18 cellular contexts compared by ENCODE assay signal in the genomic region with DNA sequence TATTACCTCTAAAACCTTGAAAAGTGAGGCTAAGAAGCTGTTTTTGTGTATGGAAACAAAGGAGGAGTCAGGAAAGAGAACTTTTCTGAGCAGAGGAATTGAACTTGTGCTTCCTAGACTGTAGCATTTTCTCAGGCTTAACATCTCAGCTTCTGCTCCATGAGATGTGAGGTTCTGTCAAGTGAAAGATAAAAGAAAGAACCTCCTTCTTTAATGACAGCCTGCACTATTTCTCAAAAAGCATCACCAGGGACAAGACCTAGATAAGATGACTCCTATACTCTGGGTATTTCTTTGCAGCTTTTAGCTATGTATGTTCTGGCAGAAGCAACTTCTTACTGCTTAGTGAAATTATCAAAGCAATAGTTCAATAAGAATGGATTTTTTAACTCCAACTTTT.
A peak's percentile ranks its signal among the peaks of the same experiment; 100 is the strongest.
DNase-seq lines count a peak whose midpoint lies in the region; ATAC-seq and TF ChIP-seq lines count a peak whose summit lies in the region.
"Had no signal": no experiment of that assay in that cellular context is flagged by ENCODE, and none has a peak within 500 bp of the region (broad histone marks: within the 10 kb centered on the region; RNA-seq: fewer than 3 reads in every experiment).

No MANE protein-coding gene starts in this region.

- no peak overlapping the region for H3K4me3 ChIP-seq in ACC112 (ENCODE audit: low read depth, low read length)
- no peak overlapping the region for H3K4me3 ChIP-seq in IMR-90 (ENCODE audit: insufficient read depth, low read depth, low read length)
- H3K4me3 ChIP-seq in endodermal cell (ENCODE audit: low read length) = peak overlapping the region; percentile 13
- H3K4me3 ChIP-seq: GM23338 had no signal

- H3K4ac ChIP-seq in IMR-90 (ENCODE audit: low read depth, low read length) = no peak overlapping the region

- POLR2A ChIA-PET in IMR-90 (lab: Charles Lee; ENCODE audit: unreplicated experiment) = no interaction called here

- TF ChIP-seq POLR2A in IMR-90 (IDR thresholded peaks at IDR 0.05; ENCODE audit: low read depth, low read length) = no peak

- H3K36me3 Mint-ChIP-seq in endodermal cell (ENCODE audit: low read depth) = no peaks in the 10 kb centered on the region
- H3K36me3 Mint-ChIP-seq: CD4-positive, CD25-positive, alpha-beta regulatory T cell; CD8-positive, alpha-beta memory T cell had no signal

- H3K56ac ChIP-seq in IMR-90 (ENCODE audit: extremely low read depth, insufficient read depth, low read length) = no peak overlapping the region

- no peaks in the 10 kb centered on the region for H3K9me3 ChIP-seq in IMR-90 (ENCODE audit: control insufficient read depth, insufficient read depth, low read length)
- peaks cover under 1% of the 10 kb centered on the region for H3K9me3 ChIP-seq in endodermal cell (ENCODE audit: control insufficient read depth, low read length)
- H3K9me3 ChIP-seq: BE2C had no signal

- no peak overlapping the region for H3K27ac ChIP-seq in ACC112 (ENCODE audit: low read depth, low read length)
- H3K27ac ChIP-seq in IMR-90 (ENCODE audit: insufficient read depth, low read length) = no peak overlapping the region
- no peak overlapping the region for H3K27ac ChIP-seq in endodermal cell (ENCODE audit: low read depth, low read length)
- H3K27ac ChIP-seq: HL-60 had no signal

- H4K91ac ChIP-seq in IMR-90 (ENCODE audit: insufficient read depth, low read depth, low read length) = no peak overlapping the region

- no peak for TF ChIP-seq RAD21 in IMR-90 (IDR thresholded peaks at IDR 0.05; ENCODE audit: low read length)

- no peak overlapping the region for H2AK9ac ChIP-seq in IMR-90 (replicated peaks; ENCODE audit: low read depth, low read length, poor library complexity)

- BruUV-seq in IMR-90 (replicated peaks; lab: Mats Ljungman, UMichigan) = no TSS peak

- ATAC-seq in IMR-90 (ENCODE audit: low read depth) (no peak), HG02884 (IDR thresholded peaks at IDR 0.05; ENCODE audit: unreplicated experiment) (no peak), HG03469 (IDR thresholded peaks at IDR 0.05; ENCODE audit: unreplicated experiment) (no peak)
- ATAC-seq: GM23338, HCT116 had no signal

- peak overlapping the region in 1 of 2 experiments; percentile 51; a peak in 1 of 4 replicates for H4K8ac ChIP-seq in IMR-90 (ENCODE audit: low read depth in 2 of 2, low read length in 2 of 2)

- CTCF ChIA-PET in IMR-90 (lab: Yijun Ruan, JAX) = interaction anchor here (0.8 to 0.9 kb wide), 3 partner anchors 12 to 122 kb away, joined by 3 read pairs; no protein-coding TSS in a partner anchor

- H4K5ac ChIP-seq in IMR-90 (ENCODE audit: low read depth, low read length) = peak overlapping the region; percentile 53; the same call in 1 of the 2 replicates

- H3K9ac ChIP-seq in IMR-90 (ENCODE audit: low read depth, low read length) (no peak overlapping the region), endodermal cell (ENCODE audit: extremely low read depth, low read length, poor library complexity, severe bottlenecking) (peak overlapping the region; percentile 5)

- H3K4me2 ChIP-seq in IMR-90 (ENCODE audit: low read depth, low read length) = no peak overlapping the region
- H3K4me2 ChIP-seq: GM23338 had no signal

- no peaks in the 10 kb centered on the region for H3K27me3 Mint-ChIP-seq in endodermal cell (ENCODE audit: insufficient read depth)

- peak overlapping the region; percentile 47; the same call in 1 of the 2 replicates for H2BK20ac ChIP-seq in IMR-90 (ENCODE audit: low read depth, low read length)

- DNase-seq in IMR-90 (no peak), endodermal cell (no peak)
- DNase-seq in activated CD4-positive, alpha-beta T cell treated with anti-CD3 and anti-CD28 coated beads, Interleukin-2, amount 50 U/mL, for 1 hour = no peak
- DNase-seq in activated CD4-positive, CD25-positive, alpha-beta regulatory T cell treated with anti-CD3 and anti-CD28 coated beads, Interleukin-2, amount 50 U/mL, for 72 hours = no peak
- DNase-seq: 8988T; ACHN; BE2C; C1 segment of cervical spinal cord; CD4-positive, CD25-positive, alpha-beta regulatory T cell; CD8-positive, alpha-beta memory T cell; COR-L47; KBM-7 had no signal

- no peaks in the 10 kb centered on the region for H3K79me2 ChIP-seq in ACC112 (ENCODE audit: control insufficient read depth, insufficient read depth, low read length, unreplicated experiment)

- peaks cover 27% of the 10 kb centered on the region for H3K4me1 Mint-ChIP-seq in endodermal cell
- H3K4me1 Mint-ChIP-seq: CD4-positive, CD25-positive, alpha-beta regulatory T cell; CD8-positive, alpha-beta memory T cell had no signal

- H3K79me1 ChIP-seq in IMR-90 (ENCODE audit: low read depth in 1 of 2, low read length in 2 of 2) = no peaks in the 10 kb centered on the region

- H2AFZ ChIP-seq in ACC112 (ENCODE audit: low read length, unreplicated experiment) (peak overlapping the region; percentile 89), IMR-90 (replicated peaks; ENCODE audit: low read length, poor library complexity) (no peak overlapping the region)
- H2AFZ ChIP-seq: GM23338 had no signal

- H2BK15ac ChIP-seq in IMR-90 (ENCODE audit: low read depth, low read length) = no peak overlapping the region

- H3K4me3 Mint-ChIP-seq in endodermal cell = no peak overlapping the region
- H3K4me3 Mint-ChIP-seq: CD4-positive, CD25-positive, alpha-beta regulatory T cell; CD8-positive, alpha-beta memory T cell; GM23338 had no signal

- H2BK5ac ChIP-seq in IMR-90 (ENCODE audit: low read depth, low read length, poor library complexity, severe bottlenecking) = peak overlapping the region; percentile 50

- H2AK5ac ChIP-seq in IMR-90 (ENCODE audit: low read depth, low read length) = no peak overlapping the region

- H3K14ac ChIP-seq in IMR-90 (replicated peaks; ENCODE audit: low read depth, low read length) = no peak overlapping the region

- intact Hi-C loops in IMR-90 (cut with micrococcal nuclease) = no loop called here

- H3K23ac ChIP-seq in IMR-90 (ENCODE audit: low read depth, low read length) = no peak overlapping the region

- TF ChIP-seq CTCF in IMR-90 (conservative IDR thresholded peaks at IDR 0.05; ENCODE audit: low read depth, low read length) (no peak), endodermal cell (conservative IDR thresholded peaks at IDR 0.05) (no peak)

- H3K27me3 ChIP-seq in ACC112 (ENCODE audit: insufficient read depth, low read length) (no peaks in the 10 kb centered on the region), IMR-90 (ENCODE audit: control insufficient read depth, insufficient read depth, low read length) (no peaks in the 10 kb centered on the region), endodermal cell (ENCODE audit: control insufficient read depth, insufficient read depth, low read length, poor library complexity, severe bottlenecking) (no peaks in the 10 kb centered on the region)
- H3K27me3 ChIP-seq: BE2C had no signal

- H3K36me3 ChIP-seq in ACC112 (ENCODE audit: insufficient read depth, low read length) (no peaks in the 10 kb centered on the region), IMR-90 (ENCODE audit: control insufficient read depth, insufficient read depth, low read length) (no peaks in the 10 kb centered on the region), endodermal cell (ENCODE audit: control insufficient read depth, insufficient read depth, low read length) (no peaks in the 10 kb centered on the region)
- H3K36me3 ChIP-seq: BE2C had no signal

- dilution Hi-C loops in IMR-90 (cut with HindIII; ENCODE audit: low sequenced_read_pairs, unreplicated experiment) = no loop called here

- no peaks in the 10 kb centered on the region for H3K9me3 Mint-ChIP-seq in endodermal cell
- H3K9me3 Mint-ChIP-seq: GM23338 had no signal

- in situ Hi-C loops in IMR-90 (cut with MboI; ENCODE audit: low sequenced_read_pairs) = no loop called here

- H3K18ac ChIP-seq in IMR-90 (ENCODE audit: low read depth, low read length) = peak overlapping the region; percentile 91; the same call in 1 of the 2 replicates

- H3K4me1 ChIP-seq in ACC112 (ENCODE audit: control insufficient read depth, insufficient read depth, low read length, unreplicated experiment) = peaks cover 13% of the 10 kb centered on the region
- H3K4me1 ChIP-seq in IMR-90 (ENCODE audit: control insufficient read depth, insufficient read depth, low read length) = peaks cover 4% of the 10 kb centered on the region; the same call in 1 of the 2 replicates
- peaks cover 13% of the 10 kb centered on the region for H3K4me1 ChIP-seq in endodermal cell (ENCODE audit: control insufficient read depth, insufficient read depth, low read length)
- H3K4me1 ChIP-seq: BE2C had no signal

- H4K20me1 ChIP-seq in IMR-90 (ENCODE audit: insufficient read depth, low read length) = no peaks in the 10 kb centered on the region

- H2BK120ac ChIP-seq in IMR-90 (ENCODE audit: low read depth, low read length) = peak overlapping the region; percentile 50; the same call in 1 of the 2 replicates

- peaks cover 2% of the 10 kb centered on the region for H3K9me1 ChIP-seq in IMR-90 (ENCODE audit: insufficient read depth, low read length)

- peak overlapping the region; percentile 69 for H3K27ac Mint-ChIP-seq in endodermal cell
- H3K27ac Mint-ChIP-seq: CD4-positive, CD25-positive, alpha-beta regulatory T cell; CD8-positive, alpha-beta memory T cell; GM23338 had no signal

TF ChIP-seq in IMR-90, 13 proteins besides CTCF, POLR2A, EP300 and RAD21:
- no peak for TF ChIP-seq BHLHE40 (IDR thresholded peaks at IDR 0.05; ENCODE audit: low read depth, low read length)
- TF ChIP-seq CEBPB (IDR thresholded peaks at IDR 0.05; ENCODE audit: low read depth, low read length) = no peak
- no peak for TF ChIP-seq MAFK (IDR thresholded peaks at IDR 0.05; ENCODE audit: low read depth, low read length)
